8 cellular contexts compared by ENCODE assay signal in genomic region chr3:191330309-191330712, GRCh38. TPM values are rescaled to one million over a fixed set of nuclear protein-coding genes. Genes with fewer than 3 reads are reported as not detected.
DNase-seq lines count a peak whose midpoint lies in the region; ATAC-seq and TF ChIP-seq lines count a peak whose summit lies in the region.

UTS2B (minus strand) TSS chr3:191330526; CDS start chr3:191282189, 48,337 bp downstream.

- ATAC-seq in natural killer cell (no peak), GM19328 (IDR thresholded peaks at IDR 0.05; ENCODE audit: unreplicated experiment) (no peak), HG02759 (IDR thresholded peaks at IDR 0.05; ENCODE audit: unreplicated experiment) (no peak)

- peaks cover 29% of the 10 kb centered on the region for H3K4me1 Mint-ChIP-seq in activated CD4-positive, alpha-beta T cell treated with anti-CD3 and anti-CD28 coated beads, Interleukin-2, amount 10 ng/mL, durations not matched to agents 7 days and 5 days
- peaks cover 38 to 39% of the 10 kb centered on the region in 2 donors for H3K4me1 Mint-ChIP-seq in natural killer cell

- peaks cover 3% of the 10 kb centered on the region; the same call in 1 of the 2 replicates for H4K20me1 ChIP-seq in SK-N-SH (ENCODE audit: insufficient read depth)

- peaks cover 27% of the 10 kb centered on the region for H3F3A ChIP-seq in SK-N-SH (replicated peaks; ENCODE audit: insufficient read depth)

- H3K4me3 Mint-ChIP-seq in activated CD4-positive, alpha-beta T cell treated with anti-CD3 and anti-CD28 coated beads, Interleukin-2, amount 10 ng/mL, durations not matched to agents 7 days and 5 days = peak within 1 kb of the TSS; percentile 79
- H3K4me3 Mint-ChIP-seq in natural killer cell = peak within 1 kb of the TSS; percentile 83

- peaks cover 13% of the 10 kb centered on the region for H3K27me3 Mint-ChIP-seq in activated CD4-positive, alpha-beta T cell treated with anti-CD3 and anti-CD28 coated beads, Interleukin-2, amount 10 ng/mL, durations not matched to agents 7 days and 5 days
- no peaks in the 10 kb centered on the region for H3K27me3 Mint-ChIP-seq in natural killer cell (ENCODE audit: low read depth in 2 of 2)

- POLR2A ChIA-PET in activated CD4-positive, alpha-beta T cell treated with anti-CD3 and anti-CD28 coated beads, Interleukin-2, amount 10 ng/mL, durations not matched to agents 7 days and 5 days (lab: Charles Lee) = no interaction called here
- POLR2A ChIA-PET in SK-N-SH (lab: Yijun Ruan, JAX) = no interaction called here

- H3K9ac ChIP-seq in SK-N-SH = peak within 1 kb of the TSS; percentile 94

- H3K27ac Mint-ChIP-seq in activated CD4-positive, alpha-beta T cell treated with anti-CD3 and anti-CD28 coated beads, Interleukin-2, amount 10 ng/mL, durations not matched to agents 7 days and 5 days = peak within 1 kb of the TSS; percentile 91
- H3K27ac Mint-ChIP-seq in natural killer cell = peak within 1 kb of the TSS; percentile 54 to 90

- peak within 1 kb of the TSS; percentile 97 for H2AFZ ChIP-seq in SK-N-SH (ENCODE audit: low read depth)

- intact Hi-C loops in natural killer cell (cut with micrococcal nuclease) = no loop called here

- peak within 1 kb of the TSS; percentile 82 for H3K4me2 ChIP-seq in SK-N-SH

- 3% methylated on average over 7 of the region's 7 CpGs for WGBS in SK-N-SH (ENCODE audit: low lambda C conversion rate)

- H3K27me3 ChIP-seq in SK-N-SH (ENCODE audit: insufficient read depth) = no peaks in the 10 kb centered on the region

- H3K9me2 ChIP-seq in SK-N-SH = no peaks in the 10 kb centered on the region

- H3K9me3 Mint-ChIP-seq in activated CD4-positive, alpha-beta T cell treated with anti-CD3 and anti-CD28 coated beads, Interleukin-2, amount 10 ng/mL, durations not matched to agents 7 days and 5 days = no peaks in the 10 kb centered on the region
- no peaks in the 10 kb centered on the region for H3K9me3 Mint-ChIP-seq in natural killer cell

- no peak for DNase-seq in activated CD4-positive, alpha-beta T cell treated with anti-CD3 and anti-CD28 coated beads, Interleukin-2, amount 10 ng/mL, durations not matched to agents 7 days and 5 days
- DNase-seq in activated CD4-positive, alpha-beta T cell treated with anti-CD3 and anti-CD28 coated beads for 48 hours = no peak
- DNase-seq in SK-N-SH = no peak
- DNase-seq in fibroblast of gingiva (ENCODE audit: low read depth) = peak; percentile 76
- no peak for DNase-seq in natural killer cell
- DNase-seq in NCI-H2029 (lab: John Stamatoyannopoulos, UW) = no peak

- TF ChIP-seq EP300 in SK-N-SH (IDR thresholded peaks at IDR 0.05; ENCODE audit: borderline replicate concordance in 1 of 2, low read depth in 1 of 2, low read length in 1 of 2) = no peak

- H3K4me3 ChIP-seq in SK-N-SH (ENCODE audit: low read depth in 2 of 2, low read length in 1 of 2) = peak within 1 kb of the TSS; percentile 93

- TF ChIP-seq RAD21 in SK-N-SH (IDR thresholded peaks at IDR 0.05; ENCODE audit: low read length) = no peak

- H3K36me3 Mint-ChIP-seq in activated CD4-positive, alpha-beta T cell treated with anti-CD3 and anti-CD28 coated beads, Interleukin-2, amount 10 ng/mL, durations not matched to agents 7 days and 5 days (ENCODE audit: low read depth) = no peaks in the 10 kb centered on the region
- H3K36me3 Mint-ChIP-seq in natural killer cell = no peaks in the 10 kb centered on the region

- peaks cover 62% of the 10 kb centered on the region for H3K79me2 ChIP-seq in SK-N-SH (ENCODE audit: insufficient read depth)

- H3K27ac ChIP-seq in SK-N-SH (ENCODE audit: low read depth in 2 of 2, low read length in 1 of 2) = peak within 1 kb of the TSS; percentile 85 to 92

- CTCF ChIA-PET in activated CD4-positive, alpha-beta T cell treated with anti-CD3 and anti-CD28 coated beads, Interleukin-2, amount 10 ng/mL, durations not matched to agents 7 days and 5 days (lab: Charles Lee) = no interaction called here
- CTCF ChIA-PET in SK-N-SH (lab: Yijun Ruan, JAX) = interaction anchor here (0.7 kb wide), 1 partner anchor 233 kb away, joined by 3 read pairs; no protein-coding TSS in a partner anchor

- TF ChIP-seq CTCF in SK-N-SH (IDR thresholded peaks at IDR 0.05) (no peak), natural killer cell (IDR thresholded peaks at IDR 0.05) (no peak)

- peaks cover 18 to 48% of the 10 kb centered on the region in 2 experiments; a peak in 3 of 4 replicates for H3K4me1 ChIP-seq in SK-N-SH (ENCODE audit: control insufficient read depth in 1 of 2, insufficient read depth in 2 of 2, low read depth in 1 of 2, low read length in 1 of 2)

- no peaks in the 10 kb centered on the region for H3K36me3 ChIP-seq in SK-N-SH (replicated peaks in 1 of 2; ENCODE audit: control insufficient read depth in 1 of 2, insufficient read depth in 2 of 2, low read length in 1 of 2)

- H3K9me3 ChIP-seq in SK-N-SH = no peaks in the 10 kb centered on the region

TF ChIP-seq in SK-N-SH, 30 proteins besides CTCF, POLR2A, EP300 and RAD21:
- TF ChIP-seq FOSL2 (IDR thresholded peaks at IDR 0.05; ENCODE audit: borderline replicate concordance, low read depth) = 0 out of 2 replicates have a peak, but pooled peaks have one; percentile 4
- peak; percentile 9; the same call in 1 of the 2 replicates for TF ChIP-seq JUND (IDR thresholded peaks at IDR 0.05)
- TF ChIP-seq EZH2phosphoT487 (IDR thresholded peaks at IDR 0.05; ENCODE audit: borderline replicate concordance, low read depth) = no peak

RNA-seq across cellular contexts. Expression of gene UTS2B, which starts in this region (rescaled TPM):
- total RNA-seq in activated CD4-positive, alpha-beta T cell treated with anti-CD3 and anti-CD28 coated beads, Interleukin-2, amount 10 ng/mL, durations not matched to agents 7 days and 5 days = under 1 TPM in 1 of 2 experiments, not detected in 1; 0.20 TPM
- 0.03 and 0.23 TPM in 2 replicates for polyA plus RNA-seq in SK-N-SH (2012; rRNA removed)
- 0.07 and 0.21 TPM in 2 replicates for polyA plus RNA-seq in SK-N-SH (2012; cell fraction: cytosol; rRNA removed)
- 0.21 and 0.42 TPM in 2 replicates for polyA plus RNA-seq in SK-N-SH (2012; cell fraction: nucleus; rRNA removed)
- under 1 TPM in 1 of 3 donors, not detected in 2; 0.47 TPM for total RNA-seq in natural killer cell
